In genomic region chr5:82676663-82677062, GRCh38 we compare ENCODE assay signal across 1 cellular context.
TF ChIP-seq lines count a peak whose summit lies in the region.

No MANE protein-coding gene starts in this region.

TF ChIP-seq in GM12878, 131 proteins besides CTCF, POLR2A, EP300 and RAD21 (continued from another document):
- TF ChIP-seq ZNF687 (IDR thresholded peaks at IDR 0.05) = no peak
- 0 out of 4 replicates have a peak, but pooled peaks of 1 of the 2 experiments have one; percentile 44 for TF ChIP-seq ETV6 (conservative IDR thresholded peaks at IDR 0.05 in 1 of 2, IDR thresholded peaks at IDR 0.05 in 1 of 2; ENCODE audit: borderline replicate concordance in 1 of 2, low read depth in 1 of 2)
- TF ChIP-seq RAD51 (IDR thresholded peaks at IDR 0.05) = no peak
- TF ChIP-seq IRF4 (IDR thresholded peaks at IDR 0.05; ENCODE audit: low read depth, low read length) = 0 out of 2 replicates have a peak, but pooled peaks have one; percentile 22
- TF ChIP-seq CUX1 (IDR thresholded peaks at IDR 0.05; ENCODE audit: insufficient replicate concordance, low read depth, low read length) = no peak
- peak; percentile 63; the same call in 1 of the 2 replicates for TF ChIP-seq CBFB (IDR thresholded peaks at IDR 0.05; ENCODE audit: low read depth)
- no peak for TF ChIP-seq SPI1 (IDR thresholded peaks at IDR 0.05; ENCODE audit: borderline replicate concordance, insufficient read depth, low read depth, low read length)
- no peak for TF ChIP-seq MTA3 (IDR thresholded peaks at IDR 0.05; ENCODE audit: borderline replicate concordance, low read length)
- no peak for TF ChIP-seq ZBTB11 (CRISPR knock-in tag; IDR thresholded peaks at IDR 0.05)
- no peak for TF ChIP-seq SIN3A (IDR thresholded peaks at IDR 0.05; ENCODE audit: low read depth, low read length)
- no peak for TF ChIP-seq ZNF622 (IDR thresholded peaks at IDR 0.05)
- peak; percentile 53 for TF ChIP-seq NR2F1 (conservative IDR thresholded peaks at IDR 0.05)
- no peak for TF ChIP-seq NFYA (IDR thresholded peaks at IDR 0.05; ENCODE audit: borderline replicate concordance, low read depth, low read length)
- TF ChIP-seq ZNF274 (IDR thresholded peaks at IDR 0.05; ENCODE audit: insufficient read depth, insufficient read length) = no peak
- TF ChIP-seq POU2F2 (IDR thresholded peaks at IDR 0.05; ENCODE audit: borderline replicate concordance, low read depth, low read length) = no peak
- peak; percentile 50; the same call in 1 of the 2 replicates for TF ChIP-seq JUNB (IDR thresholded peaks at IDR 0.05)
- TF ChIP-seq HDGF (IDR thresholded peaks at IDR 0.05) = no peak
- TF ChIP-seq DPF2 (IDR thresholded peaks at IDR 0.05) = no peak
- no peak for TF ChIP-seq JUND (IDR thresholded peaks at IDR 0.05; ENCODE audit: low read depth, low read length)
- 0 out of 2 replicates have a peak, but pooled peaks have one; percentile 22 for TF ChIP-seq MEF2A (IDR thresholded peaks at IDR 0.05; ENCODE audit: insufficient read depth, low read depth, low read length)
- TF ChIP-seq SMARCA5 (IDR thresholded peaks at IDR 0.05) = no peak
- no peak for TF ChIP-seq PRDM15 (CRISPR knock-in tag; IDR thresholded peaks at IDR 0.05)
- TF ChIP-seq ZNF24 (IDR thresholded peaks at IDR 0.05) = no peak
- no peak for TF ChIP-seq ZNF207 (IDR thresholded peaks at IDR 0.05; ENCODE audit: borderline replicate concordance)
- TF ChIP-seq SMAD5 (IDR thresholded peaks at IDR 0.05; ENCODE audit: low read depth) = no peak
- TF ChIP-seq SKIL (IDR thresholded peaks at IDR 0.05; ENCODE audit: low read depth, poor library complexity, severe bottlenecking) = peak; percentile 44
- TF ChIP-seq NBN (IDR thresholded peaks at IDR 0.05) = no peak
- TF ChIP-seq USF2 (IDR thresholded peaks at IDR 0.05; ENCODE audit: borderline replicate concordance, low read depth, low read length) = no peak
- no peak for TF ChIP-seq WRNIP1 (IDR thresholded peaks at IDR 0.05; ENCODE audit: borderline replicate concordance, low read depth, low read length)
- TF ChIP-seq SIX5 (IDR thresholded peaks at IDR 0.05; ENCODE audit: low read depth, low read length, severe bottlenecking) = no peak
- no peak for TF ChIP-seq NRF1 (conservative IDR thresholded peaks at IDR 0.05; ENCODE audit: low read depth, low read length)
- no peak for TF ChIP-seq ZNF384 (IDR thresholded peaks at IDR 0.05; ENCODE audit: borderline replicate concordance, low read depth, low read length)
- peak; percentile 45 for TF ChIP-seq ATF2 (IDR thresholded peaks at IDR 0.05; ENCODE audit: low read length)
- TF ChIP-seq GABPA (IDR thresholded peaks at IDR 0.05; ENCODE audit: low read depth) = no peak
- no peak for TF ChIP-seq CHD1 (IDR thresholded peaks at IDR 0.05; ENCODE audit: low read depth, low read length)
- TF ChIP-seq SP1 (IDR thresholded peaks at IDR 0.05; ENCODE audit: low read depth, low read length) = no peak
- TF ChIP-seq ELK1 (IDR thresholded peaks at IDR 0.05; ENCODE audit: low read depth, low read length) = no peak
TF ChIP-seq in GM12878: peak in this region for 18.
